Comparison of ENCODE assay signal across 24 cellular contexts in genomic region chr14:34090451-34090850, GRCh38.
"Had no signal": no experiment of that assay in that cellular context is flagged by ENCODE, and none has a peak within 500 bp of the region (broad histone marks: within the 10 kb centered on the region; RNA-seq: fewer than 3 reads in every experiment).

No MANE protein-coding gene starts in this region.

- H3K4me2 ChIP-seq: neural progenitor cell, smooth muscle cell had no signal

- H3K27me3 Mint-ChIP-seq: progenitor cell of endocrine pancreas; stimulated activated naive B cell treated with anti-CD40 and anti-IgM and Interleukin-4, amounts not matched to agents 10 μg/mL and 1 μg/mL and 100 μg/mL, for 72 hours; stimulated activated naive CD8-positive, alpha-beta T cell treated with anti-CD3 and anti-CD28 coated beads, Interleukin-15, Interleukin-2, amounts not matched to agents 100 ng/mL and 50 ng/mL, for 24 hours; type B pancreatic cell had no signal

- H3K9ac ChIP-seq: neural progenitor cell had no signal

- H3K4me3 Mint-ChIP-seq: mesothelial cell of epicardium; naive B cell; natural killer cell; nephron progenitor cell; neural progenitor cell; stimulated activated naive B cell treated with anti-CD40 and anti-IgM and Interleukin-4, amounts not matched to agents 10 μg/mL and 1 μg/mL and 100 μg/mL, for 72 hours; stimulated activated naive CD8-positive, alpha-beta T cell treated with anti-CD3 and anti-CD28 coated beads, Interleukin-15, Interleukin-2, amounts not matched to agents 100 ng/mL and 50 ng/mL, for 24 hours; type B pancreatic cell had no signal

- H3K27me3 ChIP-seq: neural progenitor cell, neutrophil, ovary, right atrium auricular region, right lobe of liver, tibial nerve, uterus had no signal

- H3K4me3 ChIP-seq: left ventricle myocardium inferior, lung, neural progenitor cell, ovary, right atrium auricular region, right lobe of liver, smooth muscle cell, tibial nerve, uterus had no signal

- H3K36me3 Mint-ChIP-seq: naive B cell, natural killer cell, neural progenitor cell, type B pancreatic cell had no signal

- H2AFZ ChIP-seq: neural progenitor cell had no signal

- H3K36me3 ChIP-seq: left ventricle myocardium inferior, neural progenitor cell, neutrophil, ovary, right atrium auricular region, right lobe of liver, tibial nerve, uterus had no signal

- H3K27ac ChIP-seq: left ventricle myocardium inferior, neural progenitor cell, neutrophil, ovary, right atrium auricular region, right lobe of liver, tibial nerve, uterus had no signal

- H3K9me3 Mint-ChIP-seq: stimulated activated naive CD8-positive, alpha-beta T cell treated with anti-CD3 and anti-CD28 coated beads, Interleukin-15, Interleukin-2, amounts not matched to agents 100 ng/mL and 50 ng/mL, for 24 hours had no signal

- H3K9me3 ChIP-seq: neutrophil, ovary, right lobe of liver, uterus had no signal

- ATAC-seq: natural killer cell, right lobe of liver had no signal

- H3K4me1 Mint-ChIP-seq: naive B cell, nephron progenitor cell, neural progenitor cell had no signal

- H3K27ac Mint-ChIP-seq: mesothelial cell of epicardium; natural killer cell; progenitor cell of endocrine pancreas; stimulated activated naive B cell treated with anti-CD40 and anti-IgM and Interleukin-4, amounts not matched to agents 10 μg/mL and 1 μg/mL and 100 μg/mL, for 72 hours; type B pancreatic cell had no signal

- DNase-seq: left ventricle myocardium inferior; mesendoderm; naive B cell; natural killer cell; nephron progenitor cell; ovary; right lobe of liver; stimulated activated CD4-positive, alpha-beta T cell treated with anti-CD3 and anti-CD28 coated beads, Interleukin-12 subunit alpha, Interleukin-12 subunit beta, amount 100 ng/mL, for 4 hours; stimulated activated CD4-positive, alpha-beta T cell treated with anti-CD3 and anti-CD28 coated beads, Interleukin-15, amount 100 ng/mL, for 24 hours; stimulated activated CD4-positive, alpha-beta T cell treated with anti-CD3 and anti-CD28 coated beads, Interleukin-2, amount 100 ng/mL, for 24 hours; stimulated activated CD4-positive, alpha-beta T cell treated with anti-CD3 and anti-CD28 coated beads, Interleukin-4, amount 100 ng/mL, for 1 hour; stimulated activated naive B cell treated with anti-CD40 and anti-IgM and Interleukin-4, amounts not matched to agents 10 μg/mL and 1 μg/mL and 100 μg/mL, for 72 hours; substantia nigra; uterus had no signal

- H3K4me1 ChIP-seq: neural progenitor cell, right atrium auricular region, right lobe of liver, tibial nerve, uterus had no signal
